In genomic region chr6:87730310-87730709, GRCh38 we compare ENCODE assay signal across 8 cellular contexts. TPM values are rescaled to one million over a fixed set of nuclear protein-coding genes. Genes with fewer than 3 reads are reported as not detected.
DNase-seq lines count a peak whose midpoint lies in the region; ATAC-seq, FAIRE-seq and TF ChIP-seq lines count a peak whose summit lies in the region.

No MANE protein-coding gene starts in this region.

- intact Hi-C loops in lower lobe of right lung (cut with DNase I), result no loop called here

- no peak for ATAC-seq in lower lobe of right lung
- no peak for ATAC-seq in HG03039 (IDR thresholded peaks at IDR 0.05; ENCODE audit: unreplicated experiment)

- peak overlapping the region; percentile 5 for H3K27ac ChIP-seq in lower lobe of right lung

- H3K4me3 ChIP-seq in lower lobe of right lung, result no peak overlapping the region

- FAIRE-seq in GM19239 (lab: Jason Lieb, UNC), result no peak

- H3K9me3 ChIP-seq in lower lobe of right lung, result no peaks in the 10 kb centered on the region

- H3K4me1 ChIP-seq in lower lobe of right lung, result peaks cover 37% of the 10 kb centered on the region

- no peaks in the 10 kb centered on the region for H3K36me3 ChIP-seq in lower lobe of right lung

- DNase-seq in CD1c-positive myeloid dendritic cell (ENCODE audit: extremely low spot score), result peak; percentile 61
- peak; percentile 35 for DNase-seq in NCI-H1105 (lab: John Stamatoyannopoulos, UW)
- peak; percentile 46 for DNase-seq in amniotic epithelial cell (ENCODE audit: low read depth)
- no peak for DNase-seq in lower lobe of right lung
- DNase-seq in GM19239 (ENCODE audit: insufficient read length, low spot score), result no peak
- DNase-seq in erythroblast (lab: John Stamatoyannopoulos, UW), result no peak
- no peak for DNase-seq in activated CD4-positive, alpha-beta T cell treated with anti-CD3 and anti-CD28 coated beads, Interleukin-2, amount 50 U/mL, for 4 hours

- no peak for TF ChIP-seq CTCF in lower lobe of right lung (IDR thresholded peaks at IDR 0.05)

- TF ChIP-seq POLR2A in erythroblast (IDR thresholded peaks at IDR 0.05; ENCODE audit: low read length), result no peak

- no peaks in the 10 kb centered on the region for H3K27me3 ChIP-seq in lower lobe of right lung (ENCODE audit: low read depth)

RNA-seq across cellular contexts. Expression of gene AKIRIN2, which starts 28.3 kb away (rescaled TPM):
- total RNA-seq in lower lobe of right lung, result 67.6 TPM

Comparison
In these comparisons a context has a peak if more than half of its experiments do, and no peak if none do; other contexts are left out.
1. DNase-seq: peak in CD1c-positive myeloid dendritic cell (single experiment), NCI-H1105 (single experiment) and amniotic epithelial cell (single experiment); none in lower lobe of right lung (single experiment), GM19239 (single experiment), erythroblast (0 of 2) and activated CD4-positive, alpha-beta T cell treated with anti-CD3 and anti-CD28 coated beads, Interleukin-2, amount 50 U/mL, for 4 hours (0 of 2).